Comparison of ENCODE assay signal across 9 cellular contexts in genomic region chr11:110529043-110529442, GRCh38.
DNase-seq lines count a peak whose midpoint lies in the region; ATAC-seq, FAIRE-seq and TF ChIP-seq lines count a peak whose summit lies in the region.
"Had no signal": no experiment of that assay in that cellular context is flagged by ENCODE, and none has a peak within 500 bp of the region (broad histone marks: within the 10 kb centered on the region; RNA-seq: fewer than 3 reads in every experiment).

No MANE protein-coding gene starts in this region.

- no peak for TF ChIP-seq EP300 in K562 (IDR thresholded peaks at IDR 0.05; ENCODE audit: low read length)

- no peaks in the 10 kb centered on the region for H3F3A ChIP-seq in DOHH2 (ENCODE audit: control insufficient read depth, insufficient read depth)

- in situ Hi-C loops in K562 (cut with MboI) = no loop called here

- TF ChIP-seq CTCF in DOHH2 (IDR thresholded peaks at IDR 0.05; ENCODE audit: low read depth, low read length, poor library complexity, severe bottlenecking) (peak; percentile 54), K562 (IDR thresholded peaks at IDR 0.05 in 2 of 3, conservative IDR thresholded peaks at IDR 0.05 in 1 of 3; ENCODE audit: insufficient read depth in 2 of 3, low read depth in 1 of 3, low read length in 3 of 3) (peak; percentile 35 to 48 (median 39); a peak in 5 of 6 replicates), right lobe of liver (IDR thresholded peaks at IDR 0.05) (peak; percentile 32 to 55 (median 42))

- ATAC-seq in K562 (peak; percentile 71; the same call in 2 of the 3 replicates), right lobe of liver (peak; percentile 54 to 65 (median 56)), HG03442 (IDR thresholded peaks at IDR 0.05; ENCODE audit: unreplicated experiment) (no peak)

- no peak overlapping the region for H3K27ac ChIP-seq in DOHH2 (ENCODE audit: low read depth, low read length)
- no peak overlapping the region for H3K27ac ChIP-seq in K562 (ENCODE audit: extremely low read depth, low read depth, low read length)
- H3K27ac ChIP-seq in right lobe of liver = no peak overlapping the region
- H3K27ac ChIP-seq: parathyroid adenoma had no signal

- peak in 1 of 2 experiments; percentile 38; a peak in 2 of 4 replicates for TF ChIP-seq RAD21 in K562 (CRISPR knock-in tag; conservative IDR thresholded peaks at IDR 0.05 in 1 of 2, IDR thresholded peaks at IDR 0.05 in 1 of 2)

- H3K36me3 ChIP-seq in DOHH2 (ENCODE audit: control insufficient read depth, low read length) (no peaks in the 10 kb centered on the region), K562 (ENCODE audit: control insufficient read depth, insufficient read depth, low read length) (no peaks in the 10 kb centered on the region), right lobe of liver (no peaks in the 10 kb centered on the region)

- H3K4me2 ChIP-seq in DOHH2 (ENCODE audit: low read length) (no peak overlapping the region), K562 (ENCODE audit: insufficient read depth, low read length) (no peak overlapping the region)

- H4K20me1 ChIP-seq in DOHH2 (ENCODE audit: control insufficient read depth, insufficient read depth, low read depth, low read length) = no peaks in the 10 kb centered on the region
- H4K20me1 ChIP-seq in K562 (replicated peaks; ENCODE audit: control insufficient read depth, insufficient read depth, low read length) = no peaks in the 10 kb centered on the region

- TF ChIP-seq POLR2A in K562 (conservative IDR thresholded peaks at IDR 0.05) = no peak
- no peak for TF ChIP-seq POLR2A in right lobe of liver (IDR thresholded peaks at IDR 0.05)

- BruUV-seq in K562 (replicated peaks; lab: Mats Ljungman, UMichigan) = no TSS peak

- no peaks in the 10 kb centered on the region for H3K9me3 ChIP-seq in DOHH2 (ENCODE audit: control insufficient read depth, insufficient read depth, low read length)
- no peaks in the 10 kb centered on the region for H3K9me3 ChIP-seq in K562 (replicated peaks; ENCODE audit: control insufficient read depth, insufficient read depth, low read depth, low read length)
- no peaks in the 10 kb centered on the region for H3K9me3 ChIP-seq in right lobe of liver

- H3K27me3 ChIP-seq in DOHH2 (ENCODE audit: control insufficient read depth, low read length) (no peaks in the 10 kb centered on the region), K562 (ENCODE audit: control insufficient read depth in 2 of 2, insufficient read depth in 2 of 2, low read length in 2 of 2) (no peaks in the 10 kb centered on the region), right lobe of liver (no peaks in the 10 kb centered on the region)

- intact Hi-C loops in K562 (cut with micrococcal nuclease) (loop anchor here (10.0 kb wide), 1 partner anchor 324 kb away; no protein-coding TSS in a partner anchor), right lobe of liver (cut with DNase I) (no loop called here)

- peak; percentile 69 for FAIRE-seq in K562 (lab: Jason Lieb, UNC)

- POLR2A ChIA-PET in K562 (lab: Yijun Ruan, JAX) = no interaction called here

- no peaks in the 10 kb centered on the region for H3K9me1 ChIP-seq in K562 (ENCODE audit: control insufficient read depth, insufficient read depth, low read length)

- DNase-seq in HT-29 (ENCODE audit: low spot score) (peak; percentile 52), K562 (ENCODE audit: extremely low read depth in 1 of 4, low spot score in 3 of 4) (peak in 3 of 4 experiments; percentile 23 to 45 (median 28)), right lobe of liver (no peak), SHP77 treated with DMSO at 0.1 percent for 48 hours (lab: John Stamatoyannopoulos, UW) (no peak), NCI-H2029 treated with DMSO at 0.1 percent for 48 hours (lab: John Stamatoyannopoulos, UW) (no peak), NCI-H187 (lab: John Stamatoyannopoulos, UW) (no peak)

- H3K79me2 ChIP-seq in DOHH2 (ENCODE audit: control insufficient read depth, low read length) (no peaks in the 10 kb centered on the region), K562 (ENCODE audit: control insufficient read depth, insufficient read depth, low read length) (no peaks in the 10 kb centered on the region)
- H3K79me2 ChIP-seq: parathyroid adenoma had no signal

- no peak overlapping the region for H2AFZ ChIP-seq in K562 (ENCODE audit: low read depth, low read length)
- H2AFZ ChIP-seq: parathyroid adenoma had no signal

- H3K4me3 ChIP-seq in DOHH2 (ENCODE audit: low read length) = no peak overlapping the region
- H3K4me3 ChIP-seq in K562 = no peak overlapping the region
- no peak overlapping the region for H3K4me3 ChIP-seq in right lobe of liver

- no peaks in the 10 kb centered on the region for H3K9me2 ChIP-seq in DOHH2 (replicated peaks; ENCODE audit: control insufficient read depth, low read length)

- H3K4me1 ChIP-seq in DOHH2 (ENCODE audit: control insufficient read depth, low read length) = no peaks in the 10 kb centered on the region
- no peaks in the 10 kb centered on the region for H3K4me1 ChIP-seq in K562 (replicated peaks in 1 of 2; ENCODE audit: control insufficient read depth in 2 of 2, insufficient read depth in 2 of 2, low read length in 2 of 2)
- H3K4me1 ChIP-seq in right lobe of liver = no peaks in the 10 kb centered on the region
- H3K4me1 ChIP-seq: parathyroid adenoma had no signal

- CTCF ChIA-PET in K562 (lab: Yijun Ruan, JAX; ENCODE audit: low intra/inter-chr PET ratio) = interaction anchor here (1.1 kb wide), 1 partner anchor 66 kb away, joined by 3 read pairs; no protein-coding TSS in a partner anchor

- no peak overlapping the region for H3K9ac ChIP-seq in K562 (ENCODE audit: insufficient read depth in 1 of 2, low read depth in 2 of 2, low read length in 2 of 2)
- H3K9ac ChIP-seq: parathyroid adenoma had no signal

TF ChIP-seq in K562, 482 proteins besides CTCF, POLR2A, EP300 and RAD21:
- no peak for TF ChIP-seq GATA2 (CRISPR knock-in tag; IDR thresholded peaks at IDR 0.05)
- 0 out of 2 replicates have a peak, but pooled peaks have one; percentile 32 for TF ChIP-seq SMC3 (conservative IDR thresholded peaks at IDR 0.05; ENCODE audit: insufficient read depth, low read depth, low read length)

Comparison
In these comparisons a context has a peak if more than half of its experiments do, and no peak if none do; other contexts are left out.
1. DNase-seq: peak in HT-29 (single experiment) and K562 (3 of 4); none in right lobe of liver (0 of 3), SHP77 treated with DMSO at 0.1 percent for 48 hours (single experiment), NCI-H2029 treated with DMSO at 0.1 percent for 48 hours (single experiment) and NCI-H187 (0 of 2).
2. Peak in every context shown above with its lines, with median percentiles within 50 percentile points of each other: CTCF ChIP-seq.